17 cellular contexts compared by ENCODE assay signal in the genomic region with DNA sequence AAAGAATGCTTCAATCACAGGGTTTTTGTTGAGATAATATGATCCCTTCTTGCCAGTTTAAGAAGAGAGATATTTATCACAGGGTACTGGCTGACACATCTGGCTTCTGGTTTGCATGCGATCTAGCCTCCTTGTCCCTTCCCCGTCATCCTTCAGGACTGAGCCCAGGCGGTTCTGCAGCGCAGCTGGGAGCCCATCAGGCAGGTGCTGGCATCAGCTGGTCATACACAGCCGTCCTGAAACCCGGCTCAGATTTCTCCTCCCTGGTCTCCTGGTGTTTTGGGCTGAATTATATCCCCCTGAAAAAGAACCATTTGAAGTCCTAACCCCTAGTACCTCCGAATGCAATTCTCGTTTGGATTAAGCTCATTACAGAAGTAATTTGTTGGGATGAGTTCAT.
"Had no signal": no experiment of that assay in that cellular context is flagged by ENCODE, and none has a peak within 500 bp of the region (broad histone marks: within the 10 kb centered on the region; RNA-seq: fewer than 3 reads in every experiment).

No MANE protein-coding gene starts in this region.

- H3K4me3 Mint-ChIP-seq: activated B cell treated with CpG ODN at 0.5 μM for 24 hours; activated CD8-positive, alpha-beta T cell treated with anti-CD3 and anti-CD28 coated beads for 36 hours; activated naive CD4-positive, alpha-beta T cell treated with anti-CD3 and anti-CD28 coated beads, Interleukin-2, amount 50 U/mL, for 24 hours; activated T-helper 17 cell treated with anti-CD3 and anti-CD28 coated beads, Interleukin-2, amount 50 U/mL, for 72 hours; natural killer cell treated with Interleukin-12 subunit alpha and Interleukin-12 subunit beta and Interleukin-15 and Interleukin-18, amount 100 ng/mL, for 72 hours; stimulated activated memory B cell treated with anti-CD40 and anti-IgM and Interleukin-4, amounts not matched to agents 10 μg/mL and 1 μg/mL and 100 μg/mL, for 72 hours; T-helper 17 cell had no signal

- H3K9me3 ChIP-seq: adrenal gland, esophagus muscularis mucosa, left ventricle myocardium inferior had no signal

- H3K36me3 Mint-ChIP-seq: natural killer cell treated with Interleukin-12 subunit alpha and Interleukin-12 subunit beta and Interleukin-15 and Interleukin-18, amount 100 ng/mL, for 72 hours; stimulated activated memory B cell treated with anti-CD40 and anti-IgM and Interleukin-4, amounts not matched to agents 10 μg/mL and 1 μg/mL and 100 μg/mL, for 72 hours had no signal

- H3K4me3 ChIP-seq: adrenal gland, cardiac muscle cell, esophagus muscularis mucosa, hepatocyte, left ventricle myocardium inferior had no signal

- H3K9me3 Mint-ChIP-seq: activated B cell treated with CpG ODN at 0.5 μM for 24 hours; activated CD8-positive, alpha-beta T cell treated with anti-CD3 and anti-CD28 coated beads for 36 hours; activated naive CD4-positive, alpha-beta T cell treated with anti-CD3 and anti-CD28 coated beads, Interleukin-2, amount 50 U/mL, for 24 hours; activated T-helper 17 cell treated with anti-CD3 and anti-CD28 coated beads, Interleukin-2, amount 50 U/mL, for 72 hours; natural killer cell treated with Interleukin-12 subunit alpha and Interleukin-12 subunit beta and Interleukin-15 and Interleukin-18, amount 100 ng/mL, for 72 hours; stimulated activated memory B cell treated with anti-CD40 and anti-IgM and Interleukin-4, amounts not matched to agents 10 μg/mL and 1 μg/mL and 100 μg/mL, for 72 hours had no signal

- ATAC-seq: activated CD8-positive, alpha-beta T cell treated with anti-CD3 and anti-CD28 coated beads for 36 hours; activated T-helper 17 cell treated with anti-CD3 and anti-CD28 coated beads, Interleukin-2, amount 50 U/mL, for 72 hours; natural killer cell treated with Interleukin-12 subunit alpha and Interleukin-12 subunit beta and Interleukin-15 and Interleukin-18, amount 100 ng/mL, for 72 hours; T-helper 17 cell had no signal

- H3K4me2 ChIP-seq: hepatocyte had no signal

- H3K79me2 ChIP-seq: hepatocyte had no signal

- FAIRE-seq: colon had no signal

- H3K4me1 ChIP-seq: adrenal gland, esophagus muscularis mucosa, left ventricle myocardium inferior had no signal

- H3K36me3 ChIP-seq: adrenal gland, cardiac muscle cell, esophagus muscularis mucosa, left ventricle myocardium inferior had no signal

- H3K27ac Mint-ChIP-seq: activated B cell treated with CpG ODN at 0.5 μM for 24 hours; activated CD8-positive, alpha-beta T cell treated with anti-CD3 and anti-CD28 coated beads for 36 hours; activated naive CD4-positive, alpha-beta T cell treated with anti-CD3 and anti-CD28 coated beads, Interleukin-2, amount 50 U/mL, for 24 hours; activated T-helper 17 cell treated with anti-CD3 and anti-CD28 coated beads, Interleukin-2, amount 50 U/mL, for 72 hours; natural killer cell treated with Interleukin-12 subunit alpha and Interleukin-12 subunit beta and Interleukin-15 and Interleukin-18, amount 100 ng/mL, for 72 hours; stimulated activated memory B cell treated with anti-CD40 and anti-IgM and Interleukin-4, amounts not matched to agents 10 μg/mL and 1 μg/mL and 100 μg/mL, for 72 hours; T-helper 17 cell had no signal

- H3K27me3 Mint-ChIP-seq: natural killer cell treated with Interleukin-12 subunit alpha and Interleukin-12 subunit beta and Interleukin-15 and Interleukin-18, amount 100 ng/mL, for 72 hours had no signal

- H3K27ac ChIP-seq: adrenal gland, cardiac muscle cell, esophagus muscularis mucosa, hepatocyte, left ventricle myocardium inferior had no signal

- H2AFZ ChIP-seq: hepatocyte had no signal

- H3K4me1 Mint-ChIP-seq: activated naive CD4-positive, alpha-beta T cell treated with anti-CD3 and anti-CD28 coated beads, Interleukin-2, amount 50 U/mL, for 24 hours had no signal

- H3K27me3 ChIP-seq: adrenal gland, cardiac muscle cell, esophagus muscularis mucosa, hepatocyte had no signal

- DNase-seq: activated B cell treated with CpG ODN at 0.5 μM for 24 hours; activated CD4-positive, alpha-beta T cell treated with anti-CD3 and anti-CD28 coated beads for 48 hours; activated CD8-positive, alpha-beta memory T cell treated with anti-CD3 and anti-CD28 coated beads, Interleukin-2, amount 50 U/mL, for 4 hours; activated CD8-positive, alpha-beta T cell treated with anti-CD3 and anti-CD28 coated beads for 36 hours; left ventricle myocardium inferior; mesendoderm; stimulated activated CD4-positive, alpha-beta T cell treated with anti-CD3 and anti-CD28 coated beads, Interleukin-2, amount 100 ng/mL, for 48 hours; T-helper 17 cell had no signal
